In genomic region chr5:181039961-181040915, GRCh38 we compare ENCODE assay signal across 20 cellular contexts. TPM values are rescaled to one million over a fixed set of nuclear protein-coding genes. Genes with fewer than 3 reads are reported as not detected.
A peak's percentile ranks its signal among the peaks of the same experiment; 100 is the strongest.
DNase-seq lines count a peak whose midpoint lies in the region; ATAC-seq and TF ChIP-seq lines count a peak whose summit lies in the region.
"Had no signal": no experiment of that assay in that cellular context is flagged by ENCODE, and none has a peak within 500 bp of the region (broad histone marks: within the 10 kb centered on the region; RNA-seq: fewer than 3 reads in every experiment).

BTNL9 (plus strand) TSS chr5:181040266; CDS start chr5:181045490, 5,224 bp downstream.

- TF ChIP-seq POLR2A in vagina (IDR thresholded peaks at IDR 0.05), result no peak

- peaks cover 4% of the 10 kb centered on the region for H3K36me3 Mint-ChIP-seq in endothelial cell (ENCODE audit: low read depth, unreplicated experiment)
- H3K36me3 Mint-ChIP-seq in activated naive CD8-positive, alpha-beta T cell treated with anti-CD3 and anti-CD28 coated beads, Interleukin-2, amount 50 U/mL, for 24 hours (ENCODE audit: low read depth), result no peaks in the 10 kb centered on the region
- H3K36me3 Mint-ChIP-seq: activated CD8-positive, alpha-beta memory T cell treated with anti-CD3 and anti-CD28 coated beads, Interleukin-2, amount 10 ng/mL, durations not matched to agents 7 days and 5 days had no signal

- H3K27me3 ChIP-seq in psoas muscle (ENCODE audit: insufficient read depth in 3 of 3, low read length in 2 of 3) (peaks cover 0 to 38% (median 2%) of the 10 kb centered on the region in 3 donors), vagina (no peaks in the 10 kb centered on the region), foreskin keratinocyte (peaks cover 3% of the 10 kb centered on the region)
- H3K27me3 ChIP-seq: ovary had no signal

- H3K27ac ChIP-seq in psoas muscle (peak within 1 kb of the TSS; percentile 27), vagina (no peak within 1 kb of the TSS), foreskin keratinocyte (no peak within 1 kb of the TSS)
- H3K27ac ChIP-seq: ovary, SK-N-MC had no signal

- H3K36me3 ChIP-seq in psoas muscle (ENCODE audit: insufficient read depth in 1 of 2, low read depth in 1 of 2) (no peaks in the 10 kb centered on the region), vagina (no peaks in the 10 kb centered on the region)
- H3K36me3 ChIP-seq: ovary had no signal

- H3K4me1 ChIP-seq in psoas muscle (no peaks in the 10 kb centered on the region), vagina (no peaks in the 10 kb centered on the region), foreskin keratinocyte (no peaks in the 10 kb centered on the region)

- ATAC-seq in psoas muscle (no peak), foreskin keratinocyte (no peak)
- ATAC-seq in activated naive CD8-positive, alpha-beta T cell treated with anti-CD3 and anti-CD28 coated beads, Interleukin-2, amount 50 U/mL, for 24 hours, result no peak
- ATAC-seq: activated CD8-positive, alpha-beta memory T cell treated with anti-CD3 and anti-CD28 coated beads, Interleukin-2, amount 10 ng/mL, durations not matched to agents 7 days and 5 days had no signal

- H3K4me1 Mint-ChIP-seq in endothelial cell (ENCODE audit: unreplicated experiment), result peaks cover 50% of the 10 kb centered on the region
- H3K4me1 Mint-ChIP-seq in activated naive CD8-positive, alpha-beta T cell treated with anti-CD3 and anti-CD28 coated beads, Interleukin-2, amount 50 U/mL, for 24 hours, result no peaks in the 10 kb centered on the region
- H3K4me1 Mint-ChIP-seq: activated CD8-positive, alpha-beta memory T cell treated with anti-CD3 and anti-CD28 coated beads, Interleukin-2, amount 10 ng/mL, durations not matched to agents 7 days and 5 days had no signal

- peaks cover 15% of the 10 kb centered on the region for H3K27me3 Mint-ChIP-seq in endothelial cell (ENCODE audit: unreplicated experiment)
- peaks cover 29% of the 10 kb centered on the region for H3K27me3 Mint-ChIP-seq in activated naive CD8-positive, alpha-beta T cell treated with anti-CD3 and anti-CD28 coated beads, Interleukin-2, amount 50 U/mL, for 24 hours

- TF ChIP-seq CTCF in endothelial cell (IDR thresholded peaks at IDR 0.05; ENCODE audit: unreplicated experiment) (no peak), psoas muscle (IDR thresholded peaks at IDR 0.05) (no peak), vagina (IDR thresholded peaks at IDR 0.05) (no peak), foreskin keratinocyte (conservative IDR thresholded peaks at IDR 0.05) (no peak)

- H3K4me3 ChIP-seq in psoas muscle (peak within 1 kb of the TSS; percentile 57), vagina (peak within 1 kb of the TSS in 1 of 2 donors; percentile 10)
- H3K4me3 ChIP-seq: ovary, SK-N-MC had no signal

- peak within 1 kb of the TSS; percentile 96 for H3K27ac Mint-ChIP-seq in endothelial cell (ENCODE audit: unreplicated experiment)
- no peak within 1 kb of the TSS for H3K27ac Mint-ChIP-seq in activated naive CD8-positive, alpha-beta T cell treated with anti-CD3 and anti-CD28 coated beads, Interleukin-2, amount 50 U/mL, for 24 hours
- H3K27ac Mint-ChIP-seq: activated CD8-positive, alpha-beta memory T cell treated with anti-CD3 and anti-CD28 coated beads, Interleukin-2, amount 10 ng/mL, durations not matched to agents 7 days and 5 days; stimulated activated naive CD8-positive, alpha-beta T cell treated with anti-CD3 and anti-CD28 coated beads, Interleukin-15, Interleukin-2, amounts not matched to agents 100 ng/mL and 50 ng/mL, for 24 hours had no signal

- H3K4me3 Mint-ChIP-seq in endothelial cell (ENCODE audit: unreplicated experiment), result peak within 1 kb of the TSS; percentile 64
- H3K4me3 Mint-ChIP-seq in activated naive CD8-positive, alpha-beta T cell treated with anti-CD3 and anti-CD28 coated beads, Interleukin-2, amount 50 U/mL, for 24 hours, result no peak within 1 kb of the TSS
- H3K4me3 Mint-ChIP-seq: activated CD8-positive, alpha-beta memory T cell treated with anti-CD3 and anti-CD28 coated beads, Interleukin-2, amount 10 ng/mL, durations not matched to agents 7 days and 5 days; stimulated activated naive CD8-positive, alpha-beta T cell treated with anti-CD3 and anti-CD28 coated beads, Interleukin-15, Interleukin-2, amounts not matched to agents 100 ng/mL and 50 ng/mL, for 24 hours had no signal

- H3K9me3 ChIP-seq in psoas muscle (no peaks in the 10 kb centered on the region), vagina (no peaks in the 10 kb centered on the region)
- H3K9me3 ChIP-seq: ovary had no signal

- intact Hi-C loops in psoas muscle (cut with DNase I), result loop anchor here in 1 of 2 donors (5.0 kb wide), 1 partner anchor 168 kb away; no protein-coding TSS in a partner anchor
- intact Hi-C loops in vagina (cut with DNase I), result no loop called here

- no peak for DNase-seq in endothelial cell (ENCODE audit: low spot score)
- DNase-seq in islet precursor cell, result peak; percentile 32
- no peak for DNase-seq in psoas muscle
- peak in 1 of 2 donors; percentile 95 for DNase-seq in vagina (ENCODE audit: extremely low spot score in 2 of 2)
- no peak for DNase-seq in foreskin keratinocyte
- DNase-seq in effector CD8-positive, alpha-beta T cell (lab: John Stamatoyannopoulos, UW), result no peak
- no peak for DNase-seq in activated naive CD8-positive, alpha-beta T cell treated with anti-CD3 and anti-CD28 coated beads, Interleukin-2, amount 50 U/mL, for 24 hours
- DNase-seq: activated CD8-positive, alpha-beta memory T cell treated with anti-CD3 and anti-CD28 coated beads, Interleukin-2, amount 10 ng/mL, durations not matched to agents 7 days and 5 days; activated effector memory CD4-positive, alpha-beta T cell treated with Interleukin-2 at 50 U/mL for 16 hours; erythroblast; H7; NCI-H2029 treated with DMSO at 0.1 percent for 48 hours; NCI-H526; OCI-M1; ovary; stimulated activated CD4-positive, alpha-beta T cell treated with anti-CD3 and anti-CD28 coated beads, Interleukin-15, amount 100 ng/mL, for 24 hours; T-helper 9 cell had no signal

- WGBS in psoas muscle, 3 donors, result 46 to 51% (median 48%) methylated on average over 24 of the region's 24 CpGs

- H3K9me3 Mint-ChIP-seq in endothelial cell (ENCODE audit: unreplicated experiment), result no peaks in the 10 kb centered on the region
- no peaks in the 10 kb centered on the region for H3K9me3 Mint-ChIP-seq in activated naive CD8-positive, alpha-beta T cell treated with anti-CD3 and anti-CD28 coated beads, Interleukin-2, amount 50 U/mL, for 24 hours
- H3K9me3 Mint-ChIP-seq: stimulated activated naive CD8-positive, alpha-beta T cell treated with anti-CD3 and anti-CD28 coated beads, Interleukin-15, Interleukin-2, amounts not matched to agents 100 ng/mL and 50 ng/mL, for 24 hours had no signal

RNA-seq across cellular contexts. Expression of gene BTNL9, which starts in this region (rescaled TPM):
- total RNA-seq in endothelial cell (ENCODE audit: unreplicated experiment) (24.3 TPM), psoas muscle (10 to 100 TPM; 10.4 to 22.8 (median 18.1) TPM), vagina (34.1 TPM), foreskin keratinocyte (0.04 TPM in 1 of 2 replicates, not detected in the other)
- polyA plus RNA-seq in psoas muscle (10 to 100 TPM; 14.4 to 26.3 (median 20.0) TPM), foreskin keratinocyte (0.03 TPM in 1 of 2 replicates, not detected in the other)
- total RNA-seq: activated CD8-positive, alpha-beta memory T cell treated with anti-CD3 and anti-CD28 coated beads, Interleukin-2, amount 10 ng/mL, durations not matched to agents 7 days and 5 days had no signal
- polyA plus RNA-seq: BJ had no signal

Comparison
In these comparisons a context has a peak if more than half of its experiments do, and no peak if none do; other contexts are left out.
1. RNA of gene BTNL9 (total RNA-seq): 34.1 TPM in vagina (single experiment), 24.3 TPM in endothelial cell (single experiment) and 10.4 to 22.8 TPM in psoas muscle; 0.04 TPM in foreskin keratinocyte; every median in the first group is over 10 times any median in the second.
2. RNA of gene BTNL9 (polyA plus RNA-seq): 14.4 to 26.3 TPM in psoas muscle; 0.03 TPM in foreskin keratinocyte; every median in the first group is over 10 times any median in the second.